8 cellular contexts compared by ENCODE assay signal in genomic region chr7:7180725-7181428, GRCh38. TPM values are rescaled to one million over a fixed set of nuclear protein-coding genes. Genes with fewer than 3 reads are reported as not detected.
A peak's percentile ranks its signal among the peaks of the same experiment; 100 is the strongest.
DNase-seq lines count a peak whose midpoint lies in the region; ATAC-seq and TF ChIP-seq lines count a peak whose summit lies in the region.

No MANE protein-coding gene starts in this region.

- H3K4me1 ChIP-seq in mesendoderm (ENCODE audit: control insufficient read depth, low read depth, low read length) (no peaks in the 10 kb centered on the region), tibial nerve (peaks cover 0 to 29% (median 14%) of the 10 kb centered on the region in 4 donors)

- no peak for ATAC-seq in activated naive CD8-positive, alpha-beta T cell treated with anti-CD3 and anti-CD28 coated beads, Interleukin-2, amount 50 U/mL, for 24 hours

- peak overlapping the region; percentile 98 for H3K27ac Mint-ChIP-seq in activated naive CD4-positive, alpha-beta T cell treated with anti-CD3 and anti-CD28 coated beads for 36 hours
- peak overlapping the region; percentile 98 for H3K27ac Mint-ChIP-seq in activated naive CD8-positive, alpha-beta T cell treated with anti-CD3 and anti-CD28 coated beads, Interleukin-2, amount 50 U/mL, for 24 hours

- H2BK5ac ChIP-seq in mesendoderm (ENCODE audit: low read length), result peak overlapping the region; percentile 22

- H3K27me3 Mint-ChIP-seq in activated naive CD4-positive, alpha-beta T cell treated with anti-CD3 and anti-CD28 coated beads for 36 hours (ENCODE audit: low read depth), result no peaks in the 10 kb centered on the region
- no peaks in the 10 kb centered on the region for H3K27me3 Mint-ChIP-seq in activated naive CD8-positive, alpha-beta T cell treated with anti-CD3 and anti-CD28 coated beads, Interleukin-2, amount 50 U/mL, for 24 hours

- no peak overlapping the region for H4K8ac ChIP-seq in mesendoderm (ENCODE audit: low read depth, low read length)

- H2BK120ac ChIP-seq in mesendoderm (ENCODE audit: low read depth, low read length), result no peak overlapping the region

- CTCF ChIA-PET in activated naive CD4-positive, alpha-beta T cell treated with anti-CD3 and anti-CD28 coated beads for 36 hours (lab: Charles Lee), result interaction anchor here (0.5 to 1.7 kb wide), 8 partner anchors 23 to 809 kb away, joined by 3 to 7 read pairs (median 4); no protein-coding TSS in a partner anchor

- WGBS in mesendoderm (ENCODE audit: extremely low coverage, insufficient coverage, low lambda C conversion rate), result 100% methylated on average over 1 of the region's 8 CpGs
- WGBS in tibial nerve, 2 donors, result 88 to 90% methylated on average over 8 of the region's 8 CpGs

- no peak overlapping the region for H3K23ac ChIP-seq in mesendoderm (ENCODE audit: low read length)

- H4K5ac ChIP-seq in mesendoderm (ENCODE audit: low read length), result no peak overlapping the region

- no peak overlapping the region for H3K9ac ChIP-seq in mesendoderm (ENCODE audit: low read length)

- peaks cover 21% of the 10 kb centered on the region for H3K79me2 ChIP-seq in mesendoderm (ENCODE audit: control insufficient read depth, insufficient read depth, low read length)

- H3K36me3 Mint-ChIP-seq in activated naive CD4-positive, alpha-beta T cell treated with anti-CD3 and anti-CD28 coated beads for 36 hours (ENCODE audit: low read depth), result peaks cover 2% of the 10 kb centered on the region
- H3K36me3 Mint-ChIP-seq in activated naive CD8-positive, alpha-beta T cell treated with anti-CD3 and anti-CD28 coated beads, Interleukin-2, amount 50 U/mL, for 24 hours (ENCODE audit: low read depth), result no peaks in the 10 kb centered on the region

- H3K4me1 Mint-ChIP-seq in activated naive CD4-positive, alpha-beta T cell treated with anti-CD3 and anti-CD28 coated beads for 36 hours (ENCODE audit: low read depth), result peaks cover 30% of the 10 kb centered on the region
- H3K4me1 Mint-ChIP-seq in activated naive CD8-positive, alpha-beta T cell treated with anti-CD3 and anti-CD28 coated beads, Interleukin-2, amount 50 U/mL, for 24 hours, result peaks cover 23% of the 10 kb centered on the region

- no peak overlapping the region for H2AK5ac ChIP-seq in mesendoderm (ENCODE audit: low read length)

- H3K4me3 ChIP-seq in mesendoderm (ENCODE audit: low read length) (no peak overlapping the region), tibial nerve (peak overlapping the region in 3 of 4 donors; percentile 31 to 98 (median 76))

- no peaks in the 10 kb centered on the region for H3K9me3 ChIP-seq in tibial nerve

- H3K18ac ChIP-seq in mesendoderm (ENCODE audit: low read length), result no peak overlapping the region

- H3K27ac ChIP-seq in mesendoderm (ENCODE audit: low read depth, low read length), result no peak overlapping the region
- peak overlapping the region; percentile 91 to 99 (median 92) for H3K27ac ChIP-seq in tibial nerve

- no peaks in the 10 kb centered on the region for H3K36me3 ChIP-seq in mesendoderm (ENCODE audit: control insufficient read depth, insufficient read depth, low read length)
- H3K36me3 ChIP-seq in tibial nerve, result no peaks in the 10 kb centered on the region

- H3K79me1 ChIP-seq in mesendoderm (ENCODE audit: low read length), result no peaks in the 10 kb centered on the region

- TF ChIP-seq POLR2A in tibial nerve (IDR thresholded peaks at IDR 0.05), result no peak

- no peak for TF ChIP-seq EP300 in tibial nerve (IDR thresholded peaks at IDR 0.05)

- H3K4me3 Mint-ChIP-seq in activated naive CD4-positive, alpha-beta T cell treated with anti-CD3 and anti-CD28 coated beads for 36 hours, result peak overlapping the region; percentile 90
- peak overlapping the region; percentile 97 for H3K4me3 Mint-ChIP-seq in activated naive CD8-positive, alpha-beta T cell treated with anti-CD3 and anti-CD28 coated beads, Interleukin-2, amount 50 U/mL, for 24 hours

- no peak overlapping the region for H3K4me2 ChIP-seq in mesendoderm (ENCODE audit: low read length)

- no peaks in the 10 kb centered on the region for H3K27me3 ChIP-seq in mesendoderm (ENCODE audit: insufficient read depth, low read length, poor library complexity)
- no peaks in the 10 kb centered on the region for H3K27me3 ChIP-seq in tibial nerve

- intact Hi-C loops in activated naive CD4-positive, alpha-beta T cell treated with anti-CD3 and anti-CD28 coated beads for 36 hours (cut with micrococcal nuclease), result loop anchor here (1.0 to 5.0 kb wide), 6 partner anchors 171 to 1174 kb away; partner anchors contain the start of genes AIMP2 and PMS2

- H2BK15ac ChIP-seq in mesendoderm (replicated peaks; ENCODE audit: low read depth), result no peak overlapping the region

- no peak for DNase-seq in activated naive CD4-positive, alpha-beta T cell treated with anti-CD3 and anti-CD28 coated beads for 36 hours
- DNase-seq in activated naive CD4-positive, alpha-beta T cell treated with Interleukin-2 at 50 U/mL for 16 hours, result no peak
- DNase-seq in activated naive CD8-positive, alpha-beta T cell treated with anti-CD3 and anti-CD28 coated beads, Interleukin-2, amount 50 U/mL, for 24 hours, result no peak
- no peak for DNase-seq in mesendoderm
- DNase-seq in tibial nerve (ENCODE audit: low spot score in 2 of 2), result no peak
- DNase-seq in Ammon's horn (ENCODE audit: low spot score), result no peak
- no peak for DNase-seq in NCI-H2107 (lab: John Stamatoyannopoulos, UW)
- DNase-seq in NCI-H2196 treated with DMSO at 0.1 percent for 48 hours (lab: John Stamatoyannopoulos, UW; ENCODE audit: unreplicated experiment), result no peak

- no peak for TF ChIP-seq CTCF in tibial nerve (IDR thresholded peaks at IDR 0.05)

- H3K4ac ChIP-seq in mesendoderm (ENCODE audit: low read depth, low read length), result no peak overlapping the region

- H3K9me3 Mint-ChIP-seq in activated naive CD4-positive, alpha-beta T cell treated with anti-CD3 and anti-CD28 coated beads for 36 hours, result no peaks in the 10 kb centered on the region
- H3K9me3 Mint-ChIP-seq in activated naive CD8-positive, alpha-beta T cell treated with anti-CD3 and anti-CD28 coated beads, Interleukin-2, amount 50 U/mL, for 24 hours, result no peaks in the 10 kb centered on the region

- peak overlapping the region; percentile 57 for H3K56ac ChIP-seq in mesendoderm (ENCODE audit: low read length)

RNA-seq across cellular contexts. Expression of gene C1GALT1, which starts 1.5 kb away (rescaled TPM):
- total RNA-seq in activated naive CD4-positive, alpha-beta T cell treated with anti-CD3 and anti-CD28 coated beads for 36 hours, result 10 to 100 TPM; 25.7 to 29.1 TPM
- 40.9 TPM for polyA plus RNA-seq in mesendoderm (2013, experiment 1 of 2)
- polyA plus RNA-seq in mesendoderm (2013, experiment 2 of 2), result 42.6 TPM
- 10 to 100 TPM; 22.6 to 57.5 (median 29.5) TPM for total RNA-seq in tibial nerve
